ENCODE assay signal across 8 cellular contexts in genomic region chr7:104207348-104207730, GRCh38. TPM values are rescaled to one million over a fixed set of nuclear protein-coding genes. Genes with fewer than 3 reads are reported as not detected.
DNase-seq lines count a peak whose midpoint lies in the region; ATAC-seq and TF ChIP-seq lines count a peak whose summit lies in the region.

No MANE protein-coding gene starts in this region.

- ATAC-seq in GM18907 (IDR thresholded peaks at IDR 0.05; ENCODE audit: unreplicated experiment) (peak; percentile 36), HG03135 (IDR thresholded peaks at IDR 0.05; ENCODE audit: unreplicated experiment) (peak; percentile 39), gastroesophageal sphincter (peak; percentile 41)

- DNase-seq in UCSD-AML1 (lab: John Stamatoyannopoulos, UW; ENCODE audit: unreplicated experiment) (no peak), ecto neural progenitor cell (ENCODE audit: low spot score) (no peak)

- TF ChIP-seq CTCF in C4-2B (conservative IDR thresholded peaks at IDR 0.05): no peak
- TF ChIP-seq CTCF in VCaP (conservative IDR thresholded peaks at IDR 0.05): no peak
- no peak for TF ChIP-seq CTCF in gastroesophageal sphincter (IDR thresholded peaks at IDR 0.05)
- TF ChIP-seq CTCF in parathyroid adenoma (IDR thresholded peaks at IDR 0.05): no peak

- H3K36me3 ChIP-seq in gastroesophageal sphincter (peaks cover 0 to 16% of the 10 kb centered on the region in 2 donors), parathyroid adenoma (ENCODE audit: control insufficient read depth, insufficient read depth, low read length) (no peaks in the 10 kb centered on the region)

- TF ChIP-seq POLR2A in gastroesophageal sphincter (IDR thresholded peaks at IDR 0.05): no peak

- H3K79me2 ChIP-seq in parathyroid adenoma: peaks cover 14% of the 10 kb centered on the region

- H3K27ac ChIP-seq in C4-2B (peak overlapping the region; percentile 94), VCaP (peak overlapping the region; percentile 84), gastroesophageal sphincter (peak overlapping the region; percentile 87 to 98 (median 90)), parathyroid adenoma (peak overlapping the region; percentile 83)

- no peak for TF ChIP-seq EP300 in gastroesophageal sphincter (IDR thresholded peaks at IDR 0.05)

- H3K4me1 ChIP-seq in gastroesophageal sphincter: peaks cover 3 to 36% (median 7%) of the 10 kb centered on the region in 3 donors
- no peaks in the 10 kb centered on the region for H3K4me1 ChIP-seq in parathyroid adenoma

- 0 to 5% methylated on average over 2 to 10 of the region's 10 CpGs for WGBS in gastroesophageal sphincter (ENCODE audit: low coverage in 1 of 2), 2 donors

- peak overlapping the region; percentile 46 for H3K9ac ChIP-seq in parathyroid adenoma

- H3K4me2 ChIP-seq in parathyroid adenoma (ENCODE audit: low read length): peak overlapping the region; percentile 66

- H3K27me3 ChIP-seq in gastroesophageal sphincter: no peaks in the 10 kb centered on the region
- no peaks in the 10 kb centered on the region for H3K27me3 ChIP-seq in parathyroid adenoma (ENCODE audit: control insufficient read depth, insufficient read depth, low read length)

- H3K9me3 ChIP-seq in gastroesophageal sphincter (no peaks in the 10 kb centered on the region), parathyroid adenoma (ENCODE audit: control insufficient read depth, low read length) (no peaks in the 10 kb centered on the region)

- peak overlapping the region; percentile 100 for H2AFZ ChIP-seq in parathyroid adenoma

- peak overlapping the region; percentile 75 to 92 for H3K4me3 ChIP-seq in gastroesophageal sphincter
- H3K4me3 ChIP-seq in parathyroid adenoma (ENCODE audit: low read depth, low read length): peak overlapping the region; percentile 76

RNA-seq across cellular contexts. Expression of gene ORC5, which starts 0.5 kb away (rescaled TPM):
- total RNA-seq in gastroesophageal sphincter: 10 to 100 TPM; 18.3 to 45.3 (median 30.3) TPM
